In genomic region chr5:392431-392988, GRCh38 we compare ENCODE assay signal across 1 cellular context.
TF ChIP-seq lines count a peak whose summit lies in the region.

No MANE protein-coding gene starts in this region.

TF ChIP-seq in K562, 482 proteins besides CTCF, POLR2A, EP300 and RAD21 (continued from another document):
- TF ChIP-seq AFF1 (IDR thresholded peaks at IDR 0.05; ENCODE audit: low read depth in 1 of 2, partially characterized antibody in 2 of 2) (no peak), CREB1 (IDR thresholded peaks at IDR 0.05) (0 out of 2 replicates have a peak, but pooled peaks have one; percentile 27), CREB1 (CRISPR knock-in tag; IDR thresholded peaks at IDR 0.05) (no peak), ATF3 (IDR thresholded peaks at IDR 0.05) (peak; percentile 63), ATF3 (CRISPR knock-in tag; conservative IDR thresholded peaks at IDR 0.05) (no peak)
TF ChIP-seq in K562: peak in this region for 4.
